9 cellular contexts compared by ENCODE assay signal in genomic region chr1:66349277-66349676, GRCh38.
DNase-seq lines count a peak whose midpoint lies in the region; ATAC-seq and FAIRE-seq lines count a peak whose summit lies in the region.
"Had no signal": no experiment of that assay in that cellular context is flagged by ENCODE, and none has a peak within 500 bp of the region (broad histone marks: within the 10 kb centered on the region; RNA-seq: fewer than 3 reads in every experiment).

No MANE protein-coding gene starts in this region.

- CTCF ChIA-PET in T-cell (lab: Charles Lee): interaction anchor here in 1 of 2 donors (1.5 to 2.6 kb wide), 3 partner anchors 10 to 88 kb away, joined by 7 to 11 read pairs (median 7); no protein-coding TSS in a partner anchor

- ATAC-seq in T-cell (replicated peaks in 1 of 4): no peak
- ATAC-seq in HG02938 (IDR thresholded peaks at IDR 0.05; ENCODE audit: unreplicated experiment): no peak

- H3K36me3 Mint-ChIP-seq in T-cell: peaks cover 48% of the 10 kb centered on the region

- H3K4me3 Mint-ChIP-seq in T-cell: peak overlapping the region; percentile 68 to 76 (median 75)

- no peak for DNase-seq in T-cell
- DNase-seq in globus pallidus (ENCODE audit: low spot score): peak; percentile 79
- no peak for DNase-seq in small intestine
- DNase-seq in HTR-8/SVneo (ENCODE audit: insufficient read length, low spot score): no peak
- no peak for DNase-seq in SW 1271 (lab: John Stamatoyannopoulos, UW)
- DNase-seq: activated CD8-positive, alpha-beta memory T cell treated with anti-CD3 and anti-CD28 coated beads for 24 hours; sigmoid colon had no signal

- H3K36me3 ChIP-seq in HUES48 (ENCODE audit: control insufficient read depth, insufficient read depth, low read length): no peaks in the 10 kb centered on the region
- no peaks in the 10 kb centered on the region for H3K36me3 ChIP-seq in small intestine (ENCODE audit: control insufficient read depth in 2 of 2, insufficient read depth in 2 of 2, low read length in 2 of 2)
- H3K36me3 ChIP-seq: sigmoid colon had no signal

- peaks cover 71% of the 10 kb centered on the region for H3K4me1 ChIP-seq in HUES48 (ENCODE audit: control insufficient read depth, insufficient read depth, low read length)
- H3K4me1 ChIP-seq in small intestine (ENCODE audit: control insufficient read depth in 2 of 2, insufficient read depth in 1 of 2, low read depth in 1 of 2, low read length in 1 of 2): peaks cover 0 to 9% of the 10 kb centered on the region in 2 donors

- no peak for FAIRE-seq in small intestine (lab: Jason Lieb, UNC)
- FAIRE-seq in HTR-8/SVneo (lab: Jason Lieb, UNC): no peak

- H3K4me3 ChIP-seq in HUES48 (ENCODE audit: low read depth, low read length) (no peak overlapping the region; the same call in 1 of the 2 replicates), small intestine (ENCODE audit: low read depth in 1 of 2, low read length in 2 of 2) (no peak overlapping the region)

- H3K9me3 Mint-ChIP-seq in T-cell: peaks cover 0 to 4% (median 0%) of the 10 kb centered on the region in 3 donors

- H3K9me3 ChIP-seq in HUES48 (ENCODE audit: control insufficient read depth, insufficient read depth, low read length): no peaks in the 10 kb centered on the region
- no peaks in the 10 kb centered on the region for H3K9me3 ChIP-seq in small intestine (ENCODE audit: control insufficient read depth, low read depth)
- H3K9me3 ChIP-seq: sigmoid colon had no signal

- H3K27me3 Mint-ChIP-seq in T-cell: no peaks in the 10 kb centered on the region

- peaks cover 96 to 97% (median 97%) of the 10 kb centered on the region in 3 donors for H3K4me1 Mint-ChIP-seq in T-cell

- POLR2A ChIA-PET in T-cell (lab: Charles Lee): interaction anchor here (0.7 to 5.4 kb wide), 8 partner anchors 11 to 523 kb away, joined by 3 to 131 read pairs (median 4); no protein-coding TSS in a partner anchor

- H3K27ac Mint-ChIP-seq in T-cell: peak overlapping the region; percentile 82 to 95

- peak overlapping the region; percentile 91 for H3K27ac ChIP-seq in HUES48 (ENCODE audit: low read depth, low read length)
- H3K27ac ChIP-seq in small intestine (ENCODE audit: low read depth in 1 of 2, low read length in 1 of 2): peak overlapping the region; percentile 41 to 55

- 54 to 60% (median 56%) methylated on average over 3 of the region's 3 CpGs for WGBS in small intestine, 3 donors

- peak overlapping the region; percentile 44; the same call in 1 of the 2 replicates for H3K9ac ChIP-seq in HUES48 (ENCODE audit: low read depth, low read length)

- H3K27me3 ChIP-seq in HUES48 (ENCODE audit: control insufficient read depth, insufficient read depth, low read length) (no peaks in the 10 kb centered on the region), small intestine (ENCODE audit: control insufficient read depth in 2 of 2, insufficient read depth in 2 of 2, low read length in 2 of 2) (no peaks in the 10 kb centered on the region)
- H3K27me3 ChIP-seq: sigmoid colon had no signal
